In the genomic region with DNA sequence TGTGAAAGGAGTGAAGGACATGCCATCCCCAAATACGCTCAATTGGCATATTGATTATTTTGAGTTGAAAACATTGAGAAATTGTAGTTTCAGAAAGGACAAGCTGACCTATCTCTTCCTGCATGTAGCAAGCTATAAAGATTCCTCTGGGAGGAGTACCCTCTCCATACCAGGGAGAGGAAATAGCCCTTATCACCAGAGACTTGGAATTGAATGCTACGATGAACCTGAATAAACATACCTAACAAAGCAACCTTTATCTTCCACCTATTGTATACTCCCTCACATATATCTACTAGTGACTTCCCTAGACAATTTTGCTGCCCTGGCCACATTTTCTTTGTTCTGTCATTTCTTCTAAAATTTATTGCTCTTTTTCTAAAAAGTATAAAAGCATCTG, we compare ENCODE assay signal across 24 cellular contexts.
"Had no signal": no experiment of that assay in that cellular context is flagged by ENCODE, and none has a peak within 500 bp of the region (broad histone marks: within the 10 kb centered on the region; RNA-seq: fewer than 3 reads in every experiment).

No MANE protein-coding gene starts in this region.

- FAIRE-seq: colon, endothelial cell of umbilical vein, keratinocyte had no signal

- H3K27me3 Mint-ChIP-seq: stimulated activated naive B cell treated with anti-CD40 and anti-IgM and Interleukin-4, amounts not matched to agents 10 μg/mL and 1 μg/mL and 100 μg/mL, for 72 hours; stimulated activated naive CD8-positive, alpha-beta T cell treated with anti-CD3 and anti-CD28 coated beads, Interleukin-15, Interleukin-2, amounts not matched to agents 100 ng/mL and 50 ng/mL, for 24 hours had no signal

- H3K36me3 Mint-ChIP-seq: natural killer cell; stimulated activated naive B cell treated with anti-CD40 and anti-IgM and Interleukin-4, amounts not matched to agents 10 μg/mL and 1 μg/mL and 100 μg/mL, for 72 hours had no signal

- H3K4me3 Mint-ChIP-seq: natural killer cell; stimulated activated naive B cell treated with anti-CD40 and anti-IgM and Interleukin-4, amounts not matched to agents 10 μg/mL and 1 μg/mL and 100 μg/mL, for 72 hours; stimulated activated naive CD8-positive, alpha-beta T cell treated with anti-CD3 and anti-CD28 coated beads, Interleukin-15, Interleukin-2, amounts not matched to agents 100 ng/mL and 50 ng/mL, for 24 hours had no signal

- H3K36me3 ChIP-seq: esophagus squamous epithelium, left lung, ovary, spleen, thoracic aorta, transverse colon, upper lobe of right lung, uterus had no signal

- DNase-seq: dorsolateral prefrontal cortex; effector CD4-positive, alpha-beta T cell; esophagus squamous epithelium; foreskin melanocyte; glutamatergic neuron; left lung; natural killer cell; occipital lobe; ovary; posterior cingulate gyrus; psoas muscle; right cardiac atrium; spleen; stimulated activated CD4-positive, alpha-beta T cell treated with anti-CD3 and anti-CD28 coated beads, Interleukin-2, amount 100 ng/mL, for 48 hours; stimulated activated naive B cell treated with anti-CD40 and anti-IgM and Interleukin-4, amounts not matched to agents 10 μg/mL and 1 μg/mL and 100 μg/mL, for 72 hours; transverse colon; upper lobe of right lung; uterus had no signal

- H3K4me1 ChIP-seq: esophagus squamous epithelium, left lung, psoas muscle, spleen, transverse colon, upper lobe of right lung, uterus had no signal

- H3K27me3 ChIP-seq: dorsolateral prefrontal cortex, esophagus squamous epithelium, left lung, ovary, spleen, transverse colon, upper lobe of right lung, uterus had no signal

- H3K4me3 ChIP-seq: dorsolateral prefrontal cortex, esophagus squamous epithelium, left lung, ovary, psoas muscle, skin epidermis, spleen, thoracic aorta, transverse colon, upper lobe of right lung, uterus had no signal

- H3K9me3 Mint-ChIP-seq: natural killer cell; stimulated activated naive B cell treated with anti-CD40 and anti-IgM and Interleukin-4, amounts not matched to agents 10 μg/mL and 1 μg/mL and 100 μg/mL, for 72 hours; stimulated activated naive CD8-positive, alpha-beta T cell treated with anti-CD3 and anti-CD28 coated beads, Interleukin-15, Interleukin-2, amounts not matched to agents 100 ng/mL and 50 ng/mL, for 24 hours had no signal

- H3K4me1 Mint-ChIP-seq: natural killer cell had no signal

- ATAC-seq: left lung; natural killer cell; psoas muscle; right cardiac atrium; stimulated activated naive B cell treated with anti-CD40 and anti-IgM and Interleukin-4, amounts not matched to agents 10 μg/mL and 1 μg/mL and 100 μg/mL, for 72 hours; upper lobe of right lung had no signal

- H3K27ac Mint-ChIP-seq: natural killer cell; stimulated activated naive B cell treated with anti-CD40 and anti-IgM and Interleukin-4, amounts not matched to agents 10 μg/mL and 1 μg/mL and 100 μg/mL, for 72 hours; stimulated activated naive CD8-positive, alpha-beta T cell treated with anti-CD3 and anti-CD28 coated beads, Interleukin-15, Interleukin-2, amounts not matched to agents 100 ng/mL and 50 ng/mL, for 24 hours had no signal

- H3K9me3 ChIP-seq: esophagus squamous epithelium, left lung, ovary, psoas muscle, spleen, thoracic aorta, transverse colon, upper lobe of right lung, uterus had no signal

- H3K27ac ChIP-seq: dorsolateral prefrontal cortex, esophagus squamous epithelium, left lung, ovary, psoas muscle, skin epidermis, spleen, thoracic aorta, transverse colon, upper lobe of right lung, uterus had no signal
